8 cellular contexts compared by ENCODE assay signal in the genomic region with DNA sequence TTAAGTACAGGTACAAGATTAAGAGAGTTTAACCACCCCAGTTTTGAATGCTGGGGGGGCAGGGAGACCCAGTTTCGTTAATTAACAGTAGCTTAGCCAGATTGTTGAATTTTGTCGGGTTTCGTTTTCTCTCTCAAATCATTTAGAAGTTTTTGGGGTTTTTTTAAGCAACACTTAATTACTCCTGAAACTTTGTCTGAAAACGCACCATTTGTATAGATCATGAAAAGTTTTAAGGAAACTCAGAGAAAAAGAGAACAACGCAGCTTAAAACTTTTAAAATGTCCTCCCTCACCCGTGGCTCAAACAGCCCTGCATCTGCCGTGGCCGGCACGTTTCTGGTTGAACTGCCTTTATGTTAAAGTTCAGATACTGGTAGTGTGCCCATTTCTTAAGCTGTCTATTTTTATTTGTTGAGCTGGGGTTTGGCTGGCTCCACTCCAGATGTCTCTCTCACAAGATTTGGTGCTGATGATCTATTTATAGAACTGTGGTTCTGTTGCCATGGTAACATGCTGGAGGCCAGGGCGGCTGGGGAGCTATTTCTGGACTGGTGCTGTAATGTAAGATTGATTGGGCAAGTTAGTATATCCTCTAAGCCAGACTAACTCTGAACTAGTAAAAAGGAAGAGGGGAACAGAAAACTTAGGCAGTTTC. TPM values are rescaled to one million over a fixed set of nuclear protein-coding genes. Genes with fewer than 3 reads are reported as not detected.
DNase-seq lines count a peak whose midpoint lies in the region; ATAC-seq, FAIRE-seq and TF ChIP-seq lines count a peak whose summit lies in the region.

No MANE protein-coding gene starts in this region.

- peak overlapping the region; percentile 73 for H3K27ac Mint-ChIP-seq in progenitor cell of endocrine pancreas

- H3K4me1 ChIP-seq in cardiac muscle cell (ENCODE audit: low read depth): peaks cover 25% of the 10 kb centered on the region

- H3K4me3 Mint-ChIP-seq in progenitor cell of endocrine pancreas (ENCODE audit: low read depth): peak overlapping the region; percentile 38

- no peaks in the 10 kb centered on the region for H3K9me3 ChIP-seq in cardiac muscle cell (ENCODE audit: low read depth)

- H3K36me3 Mint-ChIP-seq in progenitor cell of endocrine pancreas (ENCODE audit: insufficient read depth): peaks cover 72% of the 10 kb centered on the region

- H3K4me3 ChIP-seq in GM06990 (replicated peaks; ENCODE audit: low read depth, low read length): peak overlapping the region; percentile 45
- no peak overlapping the region for H3K4me3 ChIP-seq in Jurkat, Clone E6-1 (ENCODE audit: low read length)
- H3K4me3 ChIP-seq in cardiac muscle cell: peak overlapping the region; percentile 25

- peak; percentile 80 for DNase-seq in GM06990 (ENCODE audit: extremely low read depth, insufficient read length)
- DNase-seq in Jurkat, Clone E6-1 (ENCODE audit: low read depth, low spot score): peak; percentile 60
- peak; percentile 83 for DNase-seq in SHP77 treated with DMSO at 0.1 percent for 48 hours (lab: John Stamatoyannopoulos, UW)
- DNase-seq in amniotic epithelial cell (ENCODE audit: low read depth): peak; percentile 95
- peak; percentile 98 to 99 for DNase-seq in cardiac muscle cell (ENCODE audit: low read depth in 1 of 2, low spot score in 1 of 2)
- DNase-seq in progenitor cell of endocrine pancreas (ENCODE audit: low spot score, unreplicated experiment): no peak
- DNase-seq in D721Med (ENCODE audit: insufficient read length, low spot score): no peak

- H3K9me3 Mint-ChIP-seq in progenitor cell of endocrine pancreas (ENCODE audit: low read depth): no peaks in the 10 kb centered on the region

- peak overlapping the region; percentile 92 for H3K27ac ChIP-seq in cardiac muscle cell

- no peaks in the 10 kb centered on the region for H3K27me3 Mint-ChIP-seq in progenitor cell of endocrine pancreas

- no peaks in the 10 kb centered on the region for H3K27me3 ChIP-seq in GM06990 (replicated peaks; ENCODE audit: control insufficient read depth, insufficient read depth, low read length)
- H3K27me3 ChIP-seq in cardiac muscle cell: no peaks in the 10 kb centered on the region

- H3K4me1 Mint-ChIP-seq in progenitor cell of endocrine pancreas (ENCODE audit: low read depth): peaks cover 27% of the 10 kb centered on the region

- FAIRE-seq in D721Med (lab: Jason Lieb, UNC): no peak

- peak; percentile 83 for ATAC-seq in GM21737 (IDR thresholded peaks at IDR 0.05; ENCODE audit: unreplicated experiment)

- TF ChIP-seq CTCF in GM06990 (IDR thresholded peaks at IDR 0.05; ENCODE audit: insufficient read depth, low read length, poor library complexity, severe bottlenecking) (no peak), cardiac muscle cell (IDR thresholded peaks at IDR 0.05; ENCODE audit: low read depth, low read length) (no peak), progenitor cell of endocrine pancreas (IDR thresholded peaks at IDR 0.05; ENCODE audit: unreplicated experiment) (no peak), D721Med (IDR thresholded peaks at IDR 0.05; ENCODE audit: insufficient read depth, missing control alignments) (no peak)

- peaks cover 35% of the 10 kb centered on the region for H3K36me3 ChIP-seq in GM06990 (ENCODE audit: control insufficient read depth, insufficient read depth, low read length)
- H3K36me3 ChIP-seq in cardiac muscle cell: peaks cover 76% of the 10 kb centered on the region

RNA-seq across cellular contexts. Expression of a gene that starts 55.1 kb away (rescaled TPM):
- 1,642 TPM for polyA plus RNA-seq in Jurkat, Clone E6-1 (2012; ENCODE audit: insufficient read depth, insufficient read length)
- total RNA-seq in cardiac muscle cell: 1,319 and 1,641 TPM in 2 replicates
- 2,522 and 2,744 TPM in 2 replicates for polyA plus RNA-seq in cardiac muscle cell
- total RNA-seq in progenitor cell of endocrine pancreas: 1,570 and 1,613 TPM in 2 replicates

RNA-seq across cellular contexts. Expression of a gene that starts 56.9 kb away (rescaled TPM):
- polyA plus RNA-seq in Jurkat, Clone E6-1 (2012; ENCODE audit: insufficient read depth, insufficient read length): not detected
- total RNA-seq in cardiac muscle cell (1.3 and 1.8 TPM in 2 replicates), progenitor cell of endocrine pancreas (4.3 and 4.4 TPM in 2 replicates)
- 1.3 and 1.4 TPM in 2 replicates for polyA plus RNA-seq in cardiac muscle cell

Comparison
In these comparisons a context has a peak if more than half of its experiments do, and no peak if none do; other contexts are left out.
1. DNase-seq: peak in GM06990 (single experiment), Jurkat, Clone E6-1 (single experiment), SHP77 treated with DMSO at 0.1 percent for 48 hours (single experiment), amniotic epithelial cell (single experiment) and cardiac muscle cell (2 of 2); none in progenitor cell of endocrine pancreas (single experiment) and D721Med (single experiment).